8 cellular contexts compared by ENCODE assay signal in the genomic region with DNA sequence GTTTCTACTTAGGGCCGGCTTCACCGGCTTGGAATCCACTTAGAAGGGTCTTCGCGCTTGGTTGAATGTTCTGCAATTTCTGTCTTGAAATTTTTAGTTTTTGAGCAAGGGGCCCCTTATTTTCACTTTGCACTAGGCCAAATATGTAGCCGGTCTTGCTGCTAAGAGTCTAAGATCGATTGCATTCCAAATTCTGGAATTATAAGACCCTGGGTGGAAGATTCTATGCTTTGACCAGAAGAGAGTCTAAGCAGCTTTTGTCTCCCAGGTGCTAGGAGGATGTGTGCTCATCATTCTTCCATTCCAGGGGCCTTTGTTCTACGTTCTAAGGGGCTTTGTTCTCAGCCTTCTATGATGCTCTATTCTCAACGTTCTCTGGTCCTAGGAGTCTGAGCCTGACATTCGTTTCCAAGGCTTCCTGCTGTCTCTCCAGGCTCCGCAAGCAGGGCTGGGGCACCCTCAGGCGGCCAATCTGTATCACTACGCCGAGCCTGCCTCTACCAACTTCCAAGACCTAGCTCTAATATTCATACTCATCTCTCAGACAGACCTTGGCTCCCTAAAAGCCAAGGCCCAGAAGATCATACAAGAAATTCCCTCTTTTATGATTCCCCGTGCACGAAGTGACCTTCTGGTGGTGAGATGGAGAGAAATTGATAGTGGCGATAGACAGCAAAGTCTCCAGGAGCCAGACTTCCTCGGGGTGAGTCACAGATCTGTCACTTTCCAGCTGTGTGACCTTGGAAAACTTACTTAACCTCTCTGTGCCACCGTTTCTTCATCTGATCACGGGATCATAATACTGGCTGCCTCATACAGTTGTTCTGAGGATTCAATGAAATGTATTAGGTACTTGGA. TPM values are rescaled to one million over a fixed set of nuclear protein-coding genes. Genes with fewer than 3 reads are reported as not detected.
A peak's percentile ranks its signal among the peaks of the same experiment; 100 is the strongest.
DNase-seq lines count a peak whose midpoint lies in the region; ATAC-seq and TF ChIP-seq lines count a peak whose summit lies in the region.

No MANE protein-coding gene starts in this region.

- no peaks in the 10 kb centered on the region for H3K36me3 Mint-ChIP-seq in T-cell

- POLR2A ChIA-PET in T-cell (lab: Charles Lee): interaction anchor here (0.5 to 1.0 kb wide), 5 partner anchors 20 to 123 kb away, joined by 4 to 8 read pairs (median 4); a partner anchor contains a TSS

- H3K27me3 Mint-ChIP-seq in T-cell: peaks cover 14 to 16% of the 10 kb centered on the region in 2 donors

- no peak overlapping the region for H4K12ac ChIP-seq in trophoblast cell (ENCODE audit: low read depth, low read length)

- H3K18ac ChIP-seq in trophoblast cell (ENCODE audit: low read length): no peak overlapping the region

- H3K27me3 ChIP-seq in adipocyte (replicated peaks; ENCODE audit: control insufficient read depth, insufficient read depth, low read length) (peaks cover 5% of the 10 kb centered on the region), cardiac muscle cell (no peaks in the 10 kb centered on the region), trophoblast cell (ENCODE audit: insufficient read depth, low read length) (peaks cover 6% of the 10 kb centered on the region), tibial artery (no peaks in the 10 kb centered on the region)

- H3K4me3 ChIP-seq in adipocyte (ENCODE audit: low read length): peak overlapping the region; percentile 79
- H3K4me3 ChIP-seq in cardiac muscle cell: no peak overlapping the region
- peak overlapping the region; percentile 13 for H3K4me3 ChIP-seq in trophoblast cell (ENCODE audit: low read depth, low read length)
- H3K4me3 ChIP-seq in tibial artery: peak overlapping the region; percentile 42 to 53

- DNase-seq in NCI-H1417 treated with DMSO at 0.1 percent for 48 hours (lab: John Stamatoyannopoulos, UW) (peak; percentile 47), T-cell (peak; percentile 58 to 83 (median 73)), adipocyte (ENCODE audit: low read depth) (peak; percentile 96), cardiac muscle cell (ENCODE audit: low read depth in 1 of 2, low spot score in 1 of 2) (peak; percentile 90 to 95), trophoblast cell (peak; percentile 87 to 89), tibial artery (peak; percentile 90 to 92)

- H3K4ac ChIP-seq in trophoblast cell (ENCODE audit: low read depth, low read length): no peak overlapping the region

- H3K14ac ChIP-seq in trophoblast cell (ENCODE audit: low read length): no peak overlapping the region

- no peaks in the 10 kb centered on the region for H3K9me3 Mint-ChIP-seq in T-cell

- H3K4me3 Mint-ChIP-seq in T-cell: peak overlapping the region; percentile 79 to 81 (median 80)

- intact Hi-C loops in tibial artery (cut with DNase I; ENCODE audit: low total_unique reads): loop anchor here (5.0 kb wide), 1 partner anchor 45 kb away; no protein-coding TSS in a partner anchor

- H3K4me1 Mint-ChIP-seq in T-cell: peaks cover 18 to 27% (median 23%) of the 10 kb centered on the region in 3 donors

- H2BK120ac ChIP-seq in trophoblast cell (ENCODE audit: insufficient read depth, low read length, poor library complexity): no peak overlapping the region

- H3K4me2 ChIP-seq in trophoblast cell (ENCODE audit: low read length): peak overlapping the region; percentile 99

- peak; percentile 39 to 56 (median 44) for ATAC-seq in T-cell (replicated peaks in 1 of 4)
- ATAC-seq in HG02798 (IDR thresholded peaks at IDR 0.05; ENCODE audit: poor library complexity, unreplicated experiment): no peak

- TF ChIP-seq CTCF in GM12874 (IDR thresholded peaks at IDR 0.05; ENCODE audit: insufficient read depth, low read depth, low read length): peak; percentile 86
- peak; percentile 93 for TF ChIP-seq CTCF in cardiac muscle cell (IDR thresholded peaks at IDR 0.05; ENCODE audit: low read depth, low read length)
- TF ChIP-seq CTCF in tibial artery (IDR thresholded peaks at IDR 0.05): peak; percentile 98

- peaks cover 3% of the 10 kb centered on the region for H3K79me2 ChIP-seq in trophoblast cell (ENCODE audit: control insufficient read depth, insufficient read depth, low read length, poor library complexity)

- H3K4me1 ChIP-seq in adipocyte (ENCODE audit: control insufficient read depth, insufficient read depth, low read length): peaks cover 27% of the 10 kb centered on the region
- peaks cover 9% of the 10 kb centered on the region for H3K4me1 ChIP-seq in cardiac muscle cell (ENCODE audit: low read depth)
- peaks cover 0 to 3% of the 10 kb centered on the region in 2 experiments for H3K4me1 ChIP-seq in trophoblast cell (ENCODE audit: control insufficient read depth in 1 of 2, insufficient read depth in 2 of 2, low read length in 2 of 2)
- H3K4me1 ChIP-seq in tibial artery: peaks cover 3 to 37% (median 22%) of the 10 kb centered on the region in 4 donors

- no peak overlapping the region for H2AFZ ChIP-seq in trophoblast cell (ENCODE audit: insufficient read depth, low read length, poor library complexity)

- H3K27ac ChIP-seq in cardiac muscle cell: peak overlapping the region; percentile 8
- no peak overlapping the region for H3K27ac ChIP-seq in trophoblast cell (ENCODE audit: low read depth, low read length)
- H3K27ac ChIP-seq in tibial artery: peak overlapping the region; percentile 78 to 81

- CTCF ChIA-PET in T-cell (lab: Charles Lee): interaction anchor here (0.5 to 2.1 kb wide), 22 partner anchors 12 to 1957 kb away, joined by 3 to 40 read pairs (median 3); a partner anchor contains a TSS

- H3K27ac Mint-ChIP-seq in T-cell: peak overlapping the region; percentile 82 to 87

- no peak overlapping the region for H2BK12ac ChIP-seq in trophoblast cell (ENCODE audit: low read length)

- H3K36me3 ChIP-seq in adipocyte (ENCODE audit: control insufficient read depth, insufficient read depth, low read length, severe bottlenecking) (no peaks in the 10 kb centered on the region), cardiac muscle cell (no peaks in the 10 kb centered on the region), trophoblast cell (ENCODE audit: control insufficient read depth in 1 of 2, insufficient read depth in 2 of 2, low read length in 2 of 2) (no peaks in the 10 kb centered on the region), tibial artery (no peaks in the 10 kb centered on the region)

- H4K91ac ChIP-seq in trophoblast cell (ENCODE audit: low read depth, low read length): no peak overlapping the region

- H2BK5ac ChIP-seq in trophoblast cell (ENCODE audit: low read depth, low read length, poor library complexity): no peak overlapping the region

- no CpG with 5 or more reads among the region's 19 CpGs for WGBS in trophoblast cell (ENCODE audit: extremely low coverage, insufficient coverage, insufficient read length)

- H3K23ac ChIP-seq in trophoblast cell (ENCODE audit: low read length): no peak overlapping the region

- H2AK5ac ChIP-seq in trophoblast cell (ENCODE audit: low read length): no peak overlapping the region

- H4K8ac ChIP-seq in trophoblast cell (ENCODE audit: low read depth, low read length): no peak overlapping the region

- peak overlapping the region; percentile 73 for H3K9ac ChIP-seq in adipocyte (ENCODE audit: low read length)
- no peak overlapping the region for H3K9ac ChIP-seq in trophoblast cell (ENCODE audit: low read length)

- H3K9me3 ChIP-seq in adipocyte (ENCODE audit: control insufficient read depth, low read length) (no peaks in the 10 kb centered on the region), cardiac muscle cell (ENCODE audit: low read depth) (no peaks in the 10 kb centered on the region), trophoblast cell (ENCODE audit: insufficient read depth, low read depth, low read length) (no peaks in the 10 kb centered on the region), tibial artery (no peaks in the 10 kb centered on the region)

- peaks cover 8% of the 10 kb centered on the region for H3K79me1 ChIP-seq in trophoblast cell (ENCODE audit: low read length)

RNA-seq across cellular contexts. Expression of a gene that starts 1.0 kb away (rescaled TPM):
- total RNA-seq in T-cell (under 1 TPM; 0.15 to 0.56 (median 0.37) TPM), cardiac muscle cell (115 and 142 TPM in 2 replicates)
- 107 and 153 TPM in 2 replicates for polyA plus RNA-seq in cardiac muscle cell
- polyA plus RNA-seq in trophoblast cell (2013): 13.8 and 15.5 TPM in 2 replicates

RNA-seq across cellular contexts. Expression of a gene that starts 26.0 kb away (rescaled TPM):
- total RNA-seq in T-cell: 1 to 10 TPM in 3 of 5 donors, not detected in 2; 3.3 to 7.9 (median 3.6) TPM
- not detected in 2 replicates for total RNA-seq in cardiac muscle cell
- 6.8 and 16.2 TPM in 2 replicates for polyA plus RNA-seq in cardiac muscle cell
- 2.0 TPM in 1 of 2 replicates, not detected in the other for polyA plus RNA-seq in trophoblast cell (2013)

RNA-seq across cellular contexts. Expression of a gene that starts 37.1 kb away (rescaled TPM):
- total RNA-seq in T-cell: 1 to 10 TPM; 1.2 to 5.4 (median 3.5) TPM
- 0.12 and 0.35 TPM in 2 replicates for total RNA-seq in cardiac muscle cell
- 0.82 TPM in 1 of 2 replicates, not detected in the other for polyA plus RNA-seq in cardiac muscle cell
- polyA plus RNA-seq in trophoblast cell (2013): 0.57 and 0.64 TPM in 2 replicates

RNA-seq across cellular contexts. Expression of a gene that starts 55.0 kb away (rescaled TPM):
- total RNA-seq in T-cell (100 to 1,000 TPM; 121 to 145 (median 138) TPM), cardiac muscle cell (16.0 and 24.7 TPM in 2 replicates)
- polyA plus RNA-seq in cardiac muscle cell: 25.5 and 53.9 TPM in 2 replicates
- 69.9 and 71.7 TPM in 2 replicates for polyA plus RNA-seq in trophoblast cell (2013)

Comparison
In these comparisons a context has a peak if more than half of its experiments do, and no peak if none do; other contexts are left out.
1. RNA of a gene that starts 1.0 kb away (total RNA-seq): 115 to 142 TPM in cardiac muscle cell; 0.15 to 0.56 TPM in T-cell; every median in the first group is over 10 times any median in the second.
2. Peak in every context shown above with its lines, with median percentiles within 50 percentile points of each other: CTCF ChIP-seq and DNase-seq.